Comparison of ENCODE assay signal across 11 cellular contexts in the genomic region with DNA sequence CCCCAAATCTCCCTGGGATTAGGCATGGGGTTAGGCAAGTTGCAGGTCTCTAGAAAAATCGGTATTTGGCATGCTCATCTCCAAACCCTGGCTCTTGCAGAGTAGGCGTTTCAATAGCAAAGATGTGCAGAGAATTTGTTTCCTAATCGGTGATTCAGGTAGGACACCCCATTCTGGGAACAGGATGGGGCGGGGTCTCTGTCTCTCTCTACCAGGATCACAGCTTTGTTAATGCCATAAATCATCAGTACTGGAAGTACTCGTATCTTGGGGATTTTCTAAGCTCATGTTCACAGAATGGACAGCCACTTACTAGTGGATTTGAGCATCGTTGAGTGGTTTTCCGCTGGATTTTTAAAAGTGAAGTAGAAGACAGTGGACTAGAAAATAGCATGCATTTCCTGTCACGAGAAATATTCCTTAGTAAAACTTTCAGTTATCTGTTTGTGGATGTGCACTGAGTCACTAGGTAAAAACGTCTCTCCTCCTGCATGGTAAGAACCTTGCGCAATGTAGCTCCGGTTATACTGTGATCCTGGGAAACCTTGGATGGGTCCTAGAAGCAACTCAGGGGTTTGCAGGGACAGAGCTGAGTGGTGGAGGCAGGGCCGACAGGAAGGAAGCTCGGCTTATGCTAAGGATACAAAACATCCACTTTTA. TPM values are rescaled to one million over a fixed set of nuclear protein-coding genes. Genes with fewer than 3 reads are reported as not detected.
DNase-seq lines count a peak whose midpoint lies in the region; ATAC-seq and TF ChIP-seq lines count a peak whose summit lies in the region.
"Had no signal": no experiment of that assay in that cellular context is flagged by ENCODE, and none has a peak within 500 bp of the region (broad histone marks: within the 10 kb centered on the region; RNA-seq: fewer than 3 reads in every experiment).

No MANE protein-coding gene starts in this region.

- TF ChIP-seq CTCF in WI38 (IDR thresholded peaks at IDR 0.05; ENCODE audit: low read depth, low read length) (no peak), stomach (IDR thresholded peaks at IDR 0.05) (no peak)

- peaks cover 56 to 94% (median 75%) of the 10 kb centered on the region in 4 donors for H3K4me1 ChIP-seq in stomach

- H3K4me3 ChIP-seq in WI38 (ENCODE audit: low read depth, low read length) (peak overlapping the region; percentile 36), stomach (no peak overlapping the region)
- H3K4me3 ChIP-seq: mucosa of descending colon had no signal

- TF ChIP-seq POLR2A in stomach (IDR thresholded peaks at IDR 0.05) = no peak

- peak overlapping the region in 4 of 5 donors; percentile 35 to 99 (median 96) for H3K27ac ChIP-seq in stomach

- DNase-seq in HK-2 (ENCODE audit: unreplicated experiment) (peak; percentile 49), hepatic stellate cell (ENCODE audit: low spot score) (peak; percentile 77), stomach (no peak), NCI-H526 (lab: John Stamatoyannopoulos, UW) (no peak)
- DNase-seq: glutamatergic neuron; mucosa of descending colon; NCI-H2171; stimulated activated CD4-positive, alpha-beta T cell treated with anti-CD3 and anti-CD28 coated beads, Interleukin-15, amount 100 ng/mL, for 24 hours had no signal

- TF ChIP-seq EP300 in stomach (IDR thresholded peaks at IDR 0.05) = no peak

- peaks cover 0 to 15% (median 5%) of the 10 kb centered on the region in 3 donors for H3K27me3 ChIP-seq in stomach

- no peaks in the 10 kb centered on the region for H3K36me3 ChIP-seq in stomach

- no peak for ATAC-seq in HG02588 (IDR thresholded peaks at IDR 0.05; ENCODE audit: unreplicated experiment)
- ATAC-seq in HG03520 (IDR thresholded peaks at IDR 0.05; ENCODE audit: unreplicated experiment) = no peak
- ATAC-seq: mucosa of descending colon had no signal

- H3K9me3 ChIP-seq in stomach = no peaks in the 10 kb centered on the region
- H3K9me3 ChIP-seq: mucosa of descending colon had no signal

- intact Hi-C loops in stomach (cut with DNase I; ENCODE audit: low total_unique reads) = loop anchor here (5.0 kb wide), 1 partner anchor 39 kb away; no protein-coding TSS in a partner anchor

- 47 to 56% (median 54%) methylated on average over 13 of the region's 13 CpGs for WGBS in stomach, 5 donors

RNA-seq across cellular contexts. Expression of a gene that starts 5.1 kb away (rescaled TPM):
- 10 to 100 TPM in 4 of 5 donors, 1 to 10 TPM in 1; 1.2 to 32.2 (median 13.8) TPM for total RNA-seq in stomach
- polyA plus RNA-seq in stomach = 10 to 100 TPM; 13.6 to 18.2 (median 17.2) TPM

Comparison
In these comparisons a context has a peak if more than half of its experiments do, and no peak if none do; other contexts are left out.
1. DNase-seq: peak in HK-2 (single experiment) and hepatic stellate cell (single experiment); none in stomach (single experiment) and NCI-H526 (0 of 2).